ENCODE assay signal across 8 cellular contexts in genomic region chr17:74961657-74962360, GRCh38.
DNase-seq lines count a peak whose midpoint lies in the region; ATAC-seq, FAIRE-seq and TF ChIP-seq lines count a peak whose summit lies in the region.

No MANE protein-coding gene starts in this region.

- no peak for ATAC-seq in HG02870 (IDR thresholded peaks at IDR 0.05; ENCODE audit: unreplicated experiment)

- no peak for TF ChIP-seq POLR2A in H54 (IDR thresholded peaks at IDR 0.05; ENCODE audit: low read depth, low read length)

- FAIRE-seq in H54 (lab: Jason Lieb, UNC): no peak

- peak; percentile 94 for DNase-seq in AG08396 (ENCODE audit: low spot score)
- DNase-seq in H54 (ENCODE audit: insufficient read length, low spot score): peak; percentile 98
- peak; percentile 82 to 90 for DNase-seq in NCI-H446 (lab: John Stamatoyannopoulos, UW)
- peak; percentile 90 for DNase-seq in activated CD4-positive, CD25-positive, alpha-beta regulatory T cell treated with anti-CD3 and anti-CD28 coated beads, Interleukin-2, amount 50 U/mL, for 72 hours
- DNase-seq in central memory CD4-positive, alpha-beta T cell: peak; percentile 75
- DNase-seq in kidney tubule cell (ENCODE audit: low spot score): peak; percentile 85
- DNase-seq in stimulated activated CD4-positive, alpha-beta T cell treated with anti-CD3 and anti-CD28 coated beads, Interleukin-1b, Interleukin-23, amount 100 ng/mL, for 48 hours: peak; percentile 83
